Comparison of ENCODE assay signal across 29 cellular contexts in the genomic region with DNA sequence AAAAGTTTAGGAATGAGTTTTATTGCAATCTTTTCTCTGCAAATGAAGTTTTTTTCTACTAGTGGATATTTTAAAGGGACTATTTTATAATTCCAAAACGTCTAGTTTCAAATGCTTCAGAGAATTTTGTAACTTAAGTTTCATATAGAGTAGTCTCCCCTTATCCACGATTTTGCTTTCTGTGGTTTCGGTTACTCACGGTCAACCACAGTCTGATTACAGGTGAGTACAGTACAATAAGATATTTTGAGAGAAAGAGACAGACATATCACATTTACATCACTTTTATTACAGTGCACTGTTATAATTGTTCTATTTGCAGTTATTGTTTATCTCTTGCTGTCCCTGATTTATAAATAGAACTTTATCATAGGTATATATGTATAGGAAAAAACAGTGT.
"Had no signal": no experiment of that assay in that cellular context is flagged by ENCODE, and none has a peak within 500 bp of the region (broad histone marks: within the 10 kb centered on the region; RNA-seq: fewer than 3 reads in every experiment).

No MANE protein-coding gene starts in this region.

- H3K27ac Mint-ChIP-seq: activated CD4-positive, alpha-beta memory T cell treated with anti-CD3 and anti-CD28 coated beads, Interleukin-2, amount 10 ng/mL, durations not matched to agents 7 days and 5 days; activated CD8-positive, alpha-beta memory T cell treated with anti-CD3 and anti-CD28 coated beads, Interleukin-2, amount 10 ng/mL, durations not matched to agents 7 days and 5 days; activated naive CD8-positive, alpha-beta T cell treated with anti-CD3 and anti-CD28 coated beads for 36 hours had no signal

- H3K27ac ChIP-seq: brain microvascular endothelial cell, SJCRH30, SK-N-MC, WERI-Rb-1 had no signal

- H3K4me1 ChIP-seq: SJCRH30 had no signal

- H3K27me3 Mint-ChIP-seq: activated CD4-positive, alpha-beta memory T cell treated with anti-CD3 and anti-CD28 coated beads, Interleukin-2, amount 10 ng/mL, durations not matched to agents 7 days and 5 days; activated CD8-positive, alpha-beta memory T cell treated with anti-CD3 and anti-CD28 coated beads, Interleukin-2, amount 10 ng/mL, durations not matched to agents 7 days and 5 days; activated naive CD8-positive, alpha-beta T cell treated with anti-CD3 and anti-CD28 coated beads for 36 hours had no signal

- H3K4me3 Mint-ChIP-seq: activated CD4-positive, alpha-beta memory T cell treated with anti-CD3 and anti-CD28 coated beads, Interleukin-2, amount 10 ng/mL, durations not matched to agents 7 days and 5 days; activated CD8-positive, alpha-beta memory T cell treated with anti-CD3 and anti-CD28 coated beads, Interleukin-2, amount 10 ng/mL, durations not matched to agents 7 days and 5 days; activated naive CD8-positive, alpha-beta T cell treated with anti-CD3 and anti-CD28 coated beads for 36 hours had no signal

- H3K9me3 ChIP-seq: SJCRH30 had no signal

- DNase-seq: activated CD4-positive, alpha-beta memory T cell treated with anti-CD3 and anti-CD28 coated beads, Interleukin-2, amount 10 ng/mL, durations not matched to agents 7 days and 5 days; activated CD4-positive, alpha-beta T cell treated with anti-CD3 and anti-CD28 coated beads for 1 hour; activated CD4-positive, alpha-beta T cell treated with anti-CD3 and anti-CD28 coated beads for 48 hours; activated CD4-positive, CD25-positive, alpha-beta regulatory T cell; activated CD8-positive, alpha-beta memory T cell treated with anti-CD3 and anti-CD28 coated beads for 24 hours; activated CD8-positive, alpha-beta memory T cell treated with anti-CD3 and anti-CD28 coated beads, Interleukin-2, amount 10 ng/mL, durations not matched to agents 7 days and 5 days; activated CD8-positive, alpha-beta memory T cell treated with anti-CD3 and anti-CD28 coated beads, Interleukin-2, amount 50 U/mL, for 48 hours; activated effector memory CD4-positive, alpha-beta T cell treated with anti-CD3 and anti-CD28 coated beads, Interleukin-2, amount 50 U/mL, for 16 hours; activated naive CD4-positive, alpha-beta T cell; activated naive CD4-positive, alpha-beta T cell treated with anti-CD3 and anti-CD28 coated beads, Interleukin-2, amount 50 U/mL, for 16 hours; activated naive CD8-positive, alpha-beta T cell treated with anti-CD3 and anti-CD28 coated beads for 36 hours; activated T-cell treated with anti-CD3 and anti-CD28 coated beads, Interleukin-2, amount 50 U/mL, for 48 hours; amniotic stem cell; aorta; brain microvascular endothelial cell; NCI-H1048; NCI-H1105 treated with DMSO at 0.1 percent for 48 hours; NCI-H1436; NCI-H1694; NCI-H1930; NCI-H2081 treated with DMSO at 0.1 percent for 48 hours; NCI-H345; NCI-H526; NCI-H748 treated with DMSO at 0.1 percent for 48 hours; Right ventricle myocardium superior; SJCRH30; T1000; WERI-Rb-1 had no signal

- H3K36me3 ChIP-seq: SJCRH30 had no signal

- H3K4me3 ChIP-seq: SJCRH30, SK-N-MC had no signal

- H3K27me3 ChIP-seq: brain microvascular endothelial cell, SJCRH30 had no signal

- ATAC-seq: activated CD8-positive, alpha-beta memory T cell treated with anti-CD3 and anti-CD28 coated beads, Interleukin-2, amount 10 ng/mL, durations not matched to agents 7 days and 5 days had no signal

- H3K9me3 Mint-ChIP-seq: activated CD4-positive, alpha-beta memory T cell treated with anti-CD3 and anti-CD28 coated beads, Interleukin-2, amount 10 ng/mL, durations not matched to agents 7 days and 5 days; activated naive CD8-positive, alpha-beta T cell treated with anti-CD3 and anti-CD28 coated beads for 36 hours had no signal
